In genomic region chr5:95759005-95759404, GRCh38 we compare ENCODE assay signal across 13 cellular contexts. TPM values are rescaled to one million over a fixed set of nuclear protein-coding genes. Genes with fewer than 3 reads are reported as not detected.
DNase-seq lines count a peak whose midpoint lies in the region; ATAC-seq and TF ChIP-seq lines count a peak whose summit lies in the region.
"Had no signal": no experiment of that assay in that cellular context is flagged by ENCODE, and none has a peak within 500 bp of the region (broad histone marks: within the 10 kb centered on the region; RNA-seq: fewer than 3 reads in every experiment).

No MANE protein-coding gene starts in this region.

- ATAC-seq in left lobe of liver = peak; percentile 81
- peak; percentile 79 for ATAC-seq in sciatic nerve
- no peak for ATAC-seq in GM21526 (IDR thresholded peaks at IDR 0.05; ENCODE audit: low FRiP score, unreplicated experiment)

- peak overlapping the region; percentile 20; the same call in 1 of the 2 replicates for H3K27ac ChIP-seq in RWPE1

- CTCF ChIA-PET in RWPE1 (lab: Yijun Ruan, JAX) = interaction anchor here (0.6 kb wide), 1 partner anchor 91 kb away, joined by 3 read pairs; no protein-coding TSS in a partner anchor

- peak; percentile 91 for DNase-seq in DMS53 (lab: John Stamatoyannopoulos, UW)
- no peak for DNase-seq in RWPE1 (ENCODE audit: low spot score)
- peak; percentile 87 for DNase-seq in left lobe of liver (ENCODE audit: low spot score)
- DNase-seq in sciatic nerve (ENCODE audit: low spot score) = no peak
- DNase-seq in lower leg skin (ENCODE audit: low spot score in 2 of 2) = no peak
- DNase-seq in NCI-H2107 (lab: John Stamatoyannopoulos, UW) = no peak
- no peak for DNase-seq in NCI-H2029 treated with DMSO at 0.1 percent for 48 hours (lab: John Stamatoyannopoulos, UW)
- DNase-seq: activated CD8-positive, alpha-beta memory T cell treated with anti-CD3 and anti-CD28 coated beads for 24 hours; C1 segment of cervical spinal cord; hippocampal formation; NCI-H1694 treated with DMSO at 0.1 percent for 48 hours; ovary had no signal

- no peak overlapping the region for H3K4me3 ChIP-seq in lower leg skin (ENCODE audit: low read depth, poor library complexity, severe bottlenecking)
- H3K4me3 ChIP-seq: ovary had no signal

- no peak for TF ChIP-seq CTCF in RWPE1 (conservative IDR thresholded peaks at IDR 0.05; ENCODE audit: low read depth)
- no peak for TF ChIP-seq CTCF in lower leg skin (IDR thresholded peaks at IDR 0.05)

- TF ChIP-seq POLR2A in lower leg skin (IDR thresholded peaks at IDR 0.05) = no peak

- 90 to 91% methylated on average over 10 of the region's 10 CpGs for WGBS in lower leg skin, 2 donors

- intact Hi-C loops in sciatic nerve (cut with DNase I) (no loop called here), lower leg skin (cut with DNase I; ENCODE audit: low total_unique reads) (no loop called here)

- POLR2A ChIA-PET in RWPE1 (lab: Yijun Ruan, JAX; ENCODE audit: low non-redundant PET) = no interaction called here

RNA-seq across cellular contexts. Expression of gene RHOBTB3, which starts 27.9 kb away (rescaled TPM):
- 45.1 TPM for total RNA-seq in left lobe of liver
- total RNA-seq in sciatic nerve = 192 TPM
- 10 to 100 TPM; 16.7 to 39.4 (median 28.2) TPM for total RNA-seq in lower leg skin

Comparison
In these comparisons a context has a peak if more than half of its experiments do, and no peak if none do; other contexts are left out.
1. DNase-seq: peak in DMS53 (single experiment) and left lobe of liver (single experiment); none in RWPE1 (single experiment), sciatic nerve (single experiment), lower leg skin (0 of 2), NCI-H2107 (single experiment) and NCI-H2029 treated with DMSO at 0.1 percent for 48 hours (single experiment).